ENCODE assay signal across 1 cellular context in genomic region chr19:48745208-48745995, GRCh38.
TF ChIP-seq lines count a peak whose summit lies in the region.

No MANE protein-coding gene starts in this region.

TF ChIP-seq in A549, 52 proteins besides CTCF, POLR2A, EP300 and RAD21 (continued from another document):
- no peak for TF ChIP-seq RNF2 (IDR thresholded peaks at IDR 0.05; ENCODE audit: borderline replicate concordance, low read depth)
- TF ChIP-seq, protein P1, sequence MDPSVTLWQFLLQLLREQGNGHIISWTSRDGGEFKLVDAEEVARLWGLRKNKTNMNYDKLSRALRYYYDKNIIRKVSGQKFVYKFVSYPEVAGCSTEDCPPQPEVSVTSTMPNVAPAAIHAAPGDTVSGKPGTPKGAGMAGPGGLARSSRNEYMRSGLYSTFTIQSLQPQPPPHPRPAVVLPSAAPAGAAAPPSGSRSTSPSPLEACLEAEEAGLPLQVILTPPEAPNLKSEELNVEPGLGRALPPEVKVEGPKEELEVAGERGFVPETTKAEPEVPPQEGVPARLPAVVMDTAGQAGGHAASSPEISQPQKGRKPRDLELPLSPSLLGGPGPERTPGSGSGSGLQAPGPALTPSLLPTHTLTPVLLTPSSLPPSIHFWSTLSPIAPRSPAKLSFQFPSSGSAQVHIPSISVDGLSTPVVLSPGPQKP (IDR thresholded peaks at IDR 0.05; ENCODE audit: low read depth, low read length): no peak
- no peak for TF ChIP-seq JUNB (IDR thresholded peaks at IDR 0.05)
